In the genomic region with DNA sequence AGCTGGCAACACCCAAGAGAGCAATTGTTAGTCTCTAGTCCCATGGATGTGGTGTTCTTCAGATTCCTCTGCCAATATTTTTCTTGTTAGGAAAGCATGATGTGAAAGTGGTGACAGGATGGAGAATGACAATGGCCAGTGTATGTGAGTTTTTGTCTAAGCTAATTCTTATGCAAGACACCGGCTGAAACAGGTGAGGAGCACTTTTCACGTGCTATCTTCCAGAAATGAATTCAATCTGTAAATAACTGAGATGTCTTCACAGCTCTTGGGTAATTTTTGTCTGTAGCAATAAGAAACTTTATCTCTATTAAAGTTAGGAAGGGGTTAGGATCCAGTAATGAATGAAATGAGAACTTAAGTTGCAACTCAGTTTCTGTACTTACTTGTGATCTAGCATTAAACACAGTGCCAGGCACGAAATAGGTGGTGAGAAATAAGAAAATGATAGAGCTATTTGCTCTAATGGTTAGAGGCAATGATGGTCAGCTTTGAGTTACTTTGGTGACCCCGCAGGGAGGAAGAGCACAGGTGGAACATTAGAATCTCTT, we compare ENCODE assay signal across 8 cellular contexts. TPM values are rescaled to one million over a fixed set of nuclear protein-coding genes. Genes with fewer than 3 reads are reported as not detected.
DNase-seq lines count a peak whose midpoint lies in the region; ATAC-seq and TF ChIP-seq lines count a peak whose summit lies in the region.

No MANE protein-coding gene starts in this region.

- peaks cover 3% of the 10 kb centered on the region for H3K27me3 Mint-ChIP-seq in endothelial cell (ENCODE audit: unreplicated experiment)

- no peak for TF ChIP-seq EP300 in ovary (IDR thresholded peaks at IDR 0.05)

- H3K4me2 ChIP-seq in DND-41 (ENCODE audit: insufficient read depth, low read length) (peak overlapping the region; percentile 98), MM.1S (ENCODE audit: low read depth, low read length) (peak overlapping the region; percentile 99)

- H3K27ac ChIP-seq in DND-41 (ENCODE audit: low read length) (peak overlapping the region; percentile 89), MM.1S (ENCODE audit: low read length) (no peak overlapping the region), ovary (peak overlapping the region in 1 of 2 donors; percentile 63)

- H3K9ac ChIP-seq in DND-41 (ENCODE audit: low read depth, low read length) (peak overlapping the region; percentile 95), MM.1S (ENCODE audit: low read length) (peak overlapping the region; percentile 83; the same call in 1 of the 2 replicates)

- peak overlapping the region; percentile 99 for H2AFZ ChIP-seq in DND-41 (ENCODE audit: low read depth, low read length)
- H2AFZ ChIP-seq in MM.1S (ENCODE audit: low read length), result peak overlapping the region; percentile 100

- H3K4me3 Mint-ChIP-seq in endothelial cell (ENCODE audit: unreplicated experiment), result peak overlapping the region; percentile 95

- H3K9me2 ChIP-seq in MM.1S (replicated peaks; ENCODE audit: insufficient read depth, low read length), result no peaks in the 10 kb centered on the region

- no peak for TF ChIP-seq POLR2A in ovary (IDR thresholded peaks at IDR 0.05)

- H3K4me3 ChIP-seq in DND-41 (ENCODE audit: low read depth in 1 of 2, low read length in 2 of 2) (peak overlapping the region; percentile 54 to 82), MM.1S (ENCODE audit: low read length) (peak overlapping the region; percentile 95), ovary (peak overlapping the region; percentile 96)

- peaks cover 16% of the 10 kb centered on the region; the same call in 1 of the 2 replicates for H4K20me1 ChIP-seq in DND-41 (ENCODE audit: insufficient read depth, low read length)
- no peaks in the 10 kb centered on the region for H4K20me1 ChIP-seq in MM.1S (ENCODE audit: insufficient read depth, low read length)

- 69 to 74% (median 74%) methylated on average over 4 of the region's 4 CpGs for WGBS in ovary, 3 donors

- H3K79me2 ChIP-seq in DND-41 (ENCODE audit: insufficient read depth, low read length) (peaks cover 68% of the 10 kb centered on the region), MM.1S (ENCODE audit: low read length) (peaks cover 47% of the 10 kb centered on the region)

- H3F3A ChIP-seq in MM.1S (ENCODE audit: insufficient read depth, low read length), result no peaks in the 10 kb centered on the region

- H3K4me1 Mint-ChIP-seq in endothelial cell (ENCODE audit: unreplicated experiment), result peaks cover 24% of the 10 kb centered on the region

- H3K9me3 ChIP-seq in DND-41 (ENCODE audit: insufficient read depth, low read length, severe bottlenecking) (no peaks in the 10 kb centered on the region), MM.1S (replicated peaks; ENCODE audit: insufficient read depth, low read length) (no peaks in the 10 kb centered on the region), ovary (no peaks in the 10 kb centered on the region)

- H3K36me3 ChIP-seq in DND-41 (ENCODE audit: insufficient read depth, low read length) (peaks cover under 1% of the 10 kb centered on the region; the same call in 1 of the 2 replicates), MM.1S (replicated peaks; ENCODE audit: insufficient read depth, low read length) (no peaks in the 10 kb centered on the region), ovary (no peaks in the 10 kb centered on the region)

- no peaks in the 10 kb centered on the region for H3K36me3 Mint-ChIP-seq in endothelial cell (ENCODE audit: low read depth, unreplicated experiment)

- H3K4me1 ChIP-seq in DND-41 (ENCODE audit: insufficient read depth, low read length), result peaks cover 40% of the 10 kb centered on the region
- peaks cover 13% of the 10 kb centered on the region for H3K4me1 ChIP-seq in MM.1S (ENCODE audit: low read length)
- peaks cover 2% of the 10 kb centered on the region for H3K4me1 ChIP-seq in ovary (ENCODE audit: insufficient read depth)

- ATAC-seq in DND-41 (ENCODE audit: insufficient read depth, low read depth), result no peak
- ATAC-seq in GM18520 (IDR thresholded peaks at IDR 0.05; ENCODE audit: unreplicated experiment), result no peak
- no peak for ATAC-seq in GM21423 (IDR thresholded peaks at IDR 0.05; ENCODE audit: unreplicated experiment)

- H3K9me3 Mint-ChIP-seq in endothelial cell (ENCODE audit: unreplicated experiment), result no peaks in the 10 kb centered on the region

- H3K27me3 ChIP-seq in DND-41 (ENCODE audit: insufficient read depth, low read length, poor library complexity) (no peaks in the 10 kb centered on the region), MM.1S (replicated peaks; ENCODE audit: insufficient read depth, low read length) (no peaks in the 10 kb centered on the region), ovary (no peaks in the 10 kb centered on the region)

- TF ChIP-seq CTCF in DND-41 (IDR thresholded peaks at IDR 0.05; ENCODE audit: borderline replicate concordance, extremely low read depth, low read length, poor library complexity, severe bottlenecking) (no peak), MM.1S (IDR thresholded peaks at IDR 0.05; ENCODE audit: low read length) (no peak), endothelial cell (IDR thresholded peaks at IDR 0.05; ENCODE audit: unreplicated experiment) (no peak), ovary (IDR thresholded peaks at IDR 0.05) (no peak)

- peak overlapping the region; percentile 44 for H3K27ac Mint-ChIP-seq in endothelial cell (ENCODE audit: unreplicated experiment)

- intact Hi-C loops in ovary (cut with DNase I), result no loop called here

- DNase-seq in DND-41 (no peak), MM.1S (no peak), endothelial cell (ENCODE audit: low spot score) (no peak), ovary (no peak), SK-N-DZ (ENCODE audit: low spot score) (no peak), NCI-H1417 (lab: John Stamatoyannopoulos, UW) (no peak)

RNA-seq across cellular contexts. Expression of a gene that starts 0.7 kb away (rescaled TPM):
- 54.4 TPM for total RNA-seq in endothelial cell (ENCODE audit: unreplicated experiment)
- total RNA-seq in ovary, result 10 to 100 TPM; 19.1 to 31.5 (median 21.3) TPM
- 10 to 100 TPM in 1 of 2 donors, 1 to 10 TPM in 1; 5.4 to 21.5 TPM for polyA plus RNA-seq in ovary
- polyA plus RNA-seq in SK-N-DZ (2014; cell fraction: cytosol; rRNA removed), result 24.5 and 27.1 TPM in 2 replicates
- polyA plus RNA-seq in SK-N-DZ (2014; cell fraction: nucleus; rRNA removed), result 43.3 and 91.5 TPM in 2 replicates
